ENCODE assay signal across 15 cellular contexts in the genomic region with DNA sequence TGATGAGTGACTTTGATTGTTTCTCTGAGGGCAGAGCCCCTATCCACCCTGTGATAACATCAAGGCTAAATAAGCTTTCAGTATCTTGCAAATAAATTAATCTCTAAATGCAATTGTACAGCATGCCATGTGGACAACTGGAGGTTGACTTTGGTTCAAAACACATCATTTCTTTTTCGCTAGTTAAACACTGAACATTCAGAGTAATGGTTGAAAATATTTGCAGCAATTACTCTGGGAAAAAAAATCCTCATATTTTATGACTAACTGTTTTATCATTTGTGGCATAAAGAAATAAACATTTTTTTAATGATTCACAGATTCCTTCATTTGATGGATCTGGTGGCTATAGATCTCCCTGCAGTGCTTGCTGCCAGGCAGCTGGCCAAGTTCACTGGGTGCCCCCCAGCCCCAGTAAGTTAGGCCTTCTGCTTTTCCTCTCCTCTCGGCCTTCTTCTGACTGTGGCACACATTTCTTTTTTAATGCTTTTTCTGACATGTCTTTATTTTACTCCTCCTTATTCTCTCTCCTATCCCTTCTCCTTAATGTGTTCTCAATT.
DNase-seq lines count a peak whose midpoint lies in the region; ATAC-seq and TF ChIP-seq lines count a peak whose summit lies in the region.
"Had no signal": no experiment of that assay in that cellular context is flagged by ENCODE, and none has a peak within 500 bp of the region (broad histone marks: within the 10 kb centered on the region; RNA-seq: fewer than 3 reads in every experiment).

No MANE protein-coding gene starts in this region.

- H3K36me3 ChIP-seq in RWPE2 (ENCODE audit: low read depth): no peaks in the 10 kb centered on the region
- H3K36me3 ChIP-seq in osteoblast (ENCODE audit: insufficient read depth, low read length): peaks cover 15% of the 10 kb centered on the region
- no peaks in the 10 kb centered on the region for H3K36me3 ChIP-seq in lower lobe of right lung

- no peak overlapping the region for H2AFZ ChIP-seq in osteoblast (ENCODE audit: low read length)
- H2AFZ ChIP-seq: PC-9 had no signal

- H3K27ac ChIP-seq in RWPE2 (ENCODE audit: poor library complexity, severe bottlenecking) (peak overlapping the region; percentile 67), osteoblast (ENCODE audit: low read depth, low read length) (peak overlapping the region; percentile 97), lower lobe of right lung (no peak overlapping the region)
- H3K27ac ChIP-seq: PC-9, psoas muscle had no signal

- DNase-seq in Daoy (ENCODE audit: low read depth) (peak; percentile 69), RWPE2 (ENCODE audit: low spot score) (no peak), fibroblast of gingiva (ENCODE audit: low read depth) (peak; percentile 67), osteoblast (ENCODE audit: insufficient read length, low spot score, missing footprints) (peak; percentile 42), lower lobe of right lung (no peak)
- no peak for DNase-seq in stimulated activated CD4-positive, alpha-beta T cell treated with anti-CD3 and anti-CD28 coated beads, Interleukin-4, amount 100 ng/mL, for 1 hour
- DNase-seq: activated CD8-positive, alpha-beta T cell treated with anti-CD3 and anti-CD28 coated beads for 36 hours; activated naive CD4-positive, alpha-beta T cell treated with anti-CD3 and anti-CD28 coated beads, Interleukin-2, amount 50 U/mL, for 16 hours; dorsolateral prefrontal cortex; mucosa of descending colon; NCI-H2171 treated with DMSO at 0.1 percent for 48 hours; PC-9; psoas muscle had no signal

- no peaks in the 10 kb centered on the region for H3K9me3 ChIP-seq in RWPE2 (ENCODE audit: severe bottlenecking)
- H3K9me3 ChIP-seq in osteoblast (ENCODE audit: low read depth, low read length): no peaks in the 10 kb centered on the region
- H3K9me3 ChIP-seq in lower lobe of right lung: no peaks in the 10 kb centered on the region
- H3K9me3 ChIP-seq: mucosa of descending colon, psoas muscle had no signal

- H3K27me3 ChIP-seq in RWPE2 (ENCODE audit: insufficient read depth, poor library complexity, severe bottlenecking) (no peaks in the 10 kb centered on the region), osteoblast (ENCODE audit: insufficient read depth, low read length) (no peaks in the 10 kb centered on the region), lower lobe of right lung (ENCODE audit: low read depth) (no peaks in the 10 kb centered on the region)
- H3K27me3 ChIP-seq: dorsolateral prefrontal cortex had no signal

- peaks cover 31% of the 10 kb centered on the region for H3K79me2 ChIP-seq in osteoblast (ENCODE audit: insufficient read depth, low read length)

- H3K4me3 ChIP-seq in RWPE2 (ENCODE audit: severe bottlenecking) (no peak overlapping the region), osteoblast (ENCODE audit: insufficient read depth, low read length) (no peak overlapping the region), lower lobe of right lung (no peak overlapping the region)
- H3K4me3 ChIP-seq: dorsolateral prefrontal cortex, mucosa of descending colon, PC-9, psoas muscle had no signal

- intact Hi-C loops in lower lobe of right lung (cut with DNase I): no loop called here

- ATAC-seq in RWPE2 (ENCODE audit: low read depth): peak; percentile 83
- ATAC-seq in HG02870 (IDR thresholded peaks at IDR 0.05; ENCODE audit: unreplicated experiment): no peak
- ATAC-seq in GM19328 (IDR thresholded peaks at IDR 0.05; ENCODE audit: unreplicated experiment): no peak
- no peak for ATAC-seq in lower lobe of right lung
- ATAC-seq: activated CD8-positive, alpha-beta T cell treated with anti-CD3 and anti-CD28 coated beads for 36 hours; mucosa of descending colon; psoas muscle had no signal

- H4K20me1 ChIP-seq in osteoblast (ENCODE audit: insufficient read depth, low read length): no peaks in the 10 kb centered on the region

- TF ChIP-seq CTCF in RWPE2 (IDR thresholded peaks at IDR 0.05; ENCODE audit: poor library complexity, severe bottlenecking): no peak
- no peak for TF ChIP-seq CTCF in osteoblast (IDR thresholded peaks at IDR 0.05; ENCODE audit: extremely low read depth, low read depth, low read length)
- no peak for TF ChIP-seq CTCF in lower lobe of right lung (IDR thresholded peaks at IDR 0.05)

- H3K4me1 ChIP-seq in RWPE2 (ENCODE audit: insufficient read depth, poor library complexity, severe bottlenecking) (peaks cover 21% of the 10 kb centered on the region), osteoblast (ENCODE audit: insufficient read depth, low read length) (peaks cover 54% of the 10 kb centered on the region), lower lobe of right lung (no peaks in the 10 kb centered on the region)
- H3K4me1 ChIP-seq: psoas muscle had no signal

- peak overlapping the region; percentile 54 for H3K4me2 ChIP-seq in osteoblast (ENCODE audit: insufficient read depth, low read length)
- H3K4me2 ChIP-seq: PC-9 had no signal

Comparison
In these comparisons a context has a peak if more than half of its experiments do, and no peak if none do; other contexts are left out.
1. DNase-seq: peak in Daoy (single experiment), fibroblast of gingiva (single experiment) and osteoblast (single experiment); none in RWPE2 (single experiment), stimulated activated CD4-positive, alpha-beta T cell treated with anti-CD3 and anti-CD28 coated beads, Interleukin-4, amount 100 ng/mL, for 1 hour (single experiment) and lower lobe of right lung (single experiment).